Comparison of ENCODE assay signal across 8 cellular contexts in the genomic region with DNA sequence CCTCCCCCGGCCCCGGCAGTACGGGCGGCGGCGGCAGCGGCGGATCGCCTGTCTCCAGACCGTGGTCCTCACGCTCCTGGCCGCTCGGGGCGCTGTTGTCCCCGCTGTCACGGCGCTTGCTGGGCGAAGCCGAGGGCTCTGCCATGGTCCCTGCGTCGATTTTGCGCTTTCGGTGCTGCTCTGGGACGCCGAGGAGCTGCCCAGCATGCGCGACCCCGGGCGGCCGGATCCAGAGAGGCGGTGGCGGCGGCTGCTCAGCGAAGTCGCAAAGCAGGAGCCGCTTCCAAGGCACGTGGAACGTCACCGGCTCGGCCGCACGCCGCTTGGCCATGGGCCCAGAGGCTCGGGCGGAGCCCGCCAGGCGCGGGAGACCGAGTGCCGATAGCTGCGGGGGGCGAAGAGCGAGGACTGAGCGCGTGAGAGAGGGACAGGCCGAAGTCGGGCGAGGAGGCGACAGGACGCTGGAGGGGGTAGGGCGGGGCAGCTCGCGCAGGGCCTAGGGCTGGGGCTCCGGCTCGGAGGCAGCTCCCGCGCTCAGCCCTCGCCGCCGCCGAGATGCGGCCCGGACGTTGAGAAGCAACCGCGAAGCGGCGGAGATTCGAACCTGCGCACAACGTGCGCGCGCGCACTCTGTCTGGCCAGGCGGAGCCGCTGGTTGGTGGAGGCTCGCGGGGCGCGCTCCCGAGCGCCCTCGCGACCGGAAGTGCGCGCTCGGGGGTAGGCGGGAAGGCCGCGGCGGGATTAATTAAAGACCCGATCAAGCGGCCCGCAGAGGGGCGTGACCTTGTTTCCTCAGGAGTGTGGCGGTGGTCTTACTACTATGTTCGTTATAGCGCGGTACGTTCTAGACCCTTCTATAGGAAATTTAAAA. TPM values are rescaled to one million over a fixed set of nuclear protein-coding genes. Genes with fewer than 3 reads are reported as not detected.
DNase-seq lines count a peak whose midpoint lies in the region; ATAC-seq and TF ChIP-seq lines count a peak whose summit lies in the region.

A gene with protein sequence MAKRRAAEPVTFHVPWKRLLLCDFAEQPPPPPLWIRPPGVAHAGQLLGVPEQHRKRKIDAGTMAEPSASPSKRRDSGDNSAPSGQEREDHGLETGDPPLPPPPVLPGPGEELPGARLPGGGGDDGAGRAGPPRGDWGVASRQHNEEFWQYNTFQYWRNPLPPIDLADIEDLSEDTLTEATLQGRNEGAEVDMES (minus strand): TSS at position 632 of the 871 bp plus-strand sequence. CDS start 301 bp downstream, at position 331.

- TF ChIP-seq POLR2A in esophagus squamous epithelium (IDR thresholded peaks at IDR 0.05) = peak in 2 of 4 donors; percentile 30 to 55

- H3K27me3 ChIP-seq in Panc1 (ENCODE audit: control insufficient read depth, insufficient read depth, low read length) (no peaks in the 10 kb centered on the region), esophagus squamous epithelium (no peaks in the 10 kb centered on the region)

- intact Hi-C loops in Panc1 (cut with micrococcal nuclease; ENCODE audit: unreplicated experiment) = loop anchor here (10.0 kb wide), 2 partner anchors 132 to 178 kb away; a partner anchor contains a TSS
- intact Hi-C loops in esophagus squamous epithelium (cut with DNase I) = no loop called here

- H3K4me3 ChIP-seq in Panc1 (ENCODE audit: low read depth in 2 of 2, low read length in 2 of 2) (peak within 1 kb of the TSS; percentile 87), esophagus squamous epithelium (peak within 1 kb of the TSS; percentile 70 to 95 (median 82))

- H3K9me3 Mint-ChIP-seq in activated T-cell treated with anti-CD3 and anti-CD28 coated beads, Interleukin-2, amount 50 U/mL, for 4 hours = no peaks in the 10 kb centered on the region
- H3K9me3 Mint-ChIP-seq in naive B cell = no peaks in the 10 kb centered on the region
- H3K9me3 Mint-ChIP-seq in stimulated activated memory B cell treated with anti-CD40 and anti-IgM and Interleukin-4, amounts not matched to agents 10 μg/mL and 1 μg/mL and 100 μg/mL, for 72 hours = no peaks in the 10 kb centered on the region

- DNase-seq in Daoy (ENCODE audit: low read depth) = peak; percentile 95
- peak; percentile 43 for DNase-seq in Panc1 (ENCODE audit: low read depth, low spot score)
- peak; percentile 91 for DNase-seq in activated T-cell treated with anti-CD3 and anti-CD28 coated beads, Interleukin-2, amount 50 U/mL, for 4 hours
- peak; percentile 35 for DNase-seq in esophagus squamous epithelium (lab: John Stamatoyannopoulos, UW)
- DNase-seq in naive B cell = peak; percentile 90

- in situ Hi-C loops in Panc1 (cut with HindIII; ENCODE audit: low pct_unique_long_range_greater_than_20kb, low sequenced_read_pairs) = no loop called here

- peaks cover 3% of the 10 kb centered on the region for H3K36me3 Mint-ChIP-seq in activated T-cell treated with anti-CD3 and anti-CD28 coated beads, Interleukin-2, amount 50 U/mL, for 4 hours (ENCODE audit: insufficient read depth)
- H3K36me3 Mint-ChIP-seq in naive B cell = no peaks in the 10 kb centered on the region
- peaks cover 6% of the 10 kb centered on the region for H3K36me3 Mint-ChIP-seq in stimulated activated memory B cell treated with anti-CD40 and anti-IgM and Interleukin-4, amounts not matched to agents 10 μg/mL and 1 μg/mL and 100 μg/mL, for 72 hours

- H3K27me3 Mint-ChIP-seq in activated T-cell treated with anti-CD3 and anti-CD28 coated beads, Interleukin-2, amount 50 U/mL, for 4 hours (ENCODE audit: low read depth) = no peaks in the 10 kb centered on the region
- no peaks in the 10 kb centered on the region for H3K27me3 Mint-ChIP-seq in naive B cell
- no peaks in the 10 kb centered on the region for H3K27me3 Mint-ChIP-seq in stimulated activated memory B cell treated with anti-CD40 and anti-IgM and Interleukin-4, amounts not matched to agents 10 μg/mL and 1 μg/mL and 100 μg/mL, for 72 hours

- no TSS peak for BruUV-seq in Panc1 (replicated peaks; lab: Mats Ljungman, UMichigan)

- peaks cover 14% of the 10 kb centered on the region for H3K4me1 Mint-ChIP-seq in activated T-cell treated with anti-CD3 and anti-CD28 coated beads, Interleukin-2, amount 50 U/mL, for 4 hours (ENCODE audit: low read depth)
- peaks cover 14 to 30% (median 20%) of the 10 kb centered on the region in 3 donors for H3K4me1 Mint-ChIP-seq in naive B cell
- H3K4me1 Mint-ChIP-seq in stimulated activated memory B cell treated with anti-CD40 and anti-IgM and Interleukin-4, amounts not matched to agents 10 μg/mL and 1 μg/mL and 100 μg/mL, for 72 hours = peaks cover 18% of the 10 kb centered on the region

- POLR2A ChIA-PET in Panc1 (lab: Charles Lee) = no interaction called here

- 0 to 2% methylated on average over 32 to 44 of the region's 112 CpGs for WGBS in esophagus squamous epithelium, 2 donors

- H3K36me3 ChIP-seq in KOPT-K1 (ENCODE audit: insufficient read depth, low read length) = peaks cover 15% of the 10 kb centered on the region
- H3K36me3 ChIP-seq in Panc1 (ENCODE audit: control insufficient read depth, insufficient read depth, low read length) = no peaks in the 10 kb centered on the region; the same call in 1 of the 2 replicates
- H3K36me3 ChIP-seq in esophagus squamous epithelium = no peaks in the 10 kb centered on the region

- peak; percentile 92 for ATAC-seq in GM21825 (IDR thresholded peaks at IDR 0.05; ENCODE audit: unreplicated experiment)
- peak; percentile 94 for ATAC-seq in Panc1
- ATAC-seq in activated T-cell treated with anti-CD3 and anti-CD28 coated beads, Interleukin-2, amount 50 U/mL, for 4 hours = peak; percentile 95 to 98
- ATAC-seq in naive B cell (ENCODE audit: low read depth in 2 of 2) = peak; percentile 81 to 84
- ATAC-seq in stimulated activated memory B cell treated with anti-CD40 and anti-IgM and Interleukin-4, amounts not matched to agents 10 μg/mL and 1 μg/mL and 100 μg/mL, for 72 hours = peak; percentile 96

- CTCF ChIA-PET in Panc1 (lab: Charles Lee) = interaction anchor here (1.1 kb wide), 1 partner anchor 181 kb away, joined by 3 read pairs; no protein-coding TSS in a partner anchor

- TF ChIP-seq CTCF in Panc1 (IDR thresholded peaks at IDR 0.05) (peak; percentile 87), esophagus squamous epithelium (IDR thresholded peaks at IDR 0.05) (peak; percentile 63 to 91 (median 78))

- H3K4me3 Mint-ChIP-seq in activated T-cell treated with anti-CD3 and anti-CD28 coated beads, Interleukin-2, amount 50 U/mL, for 4 hours = peak within 1 kb of the TSS; percentile 97
- H3K4me3 Mint-ChIP-seq in naive B cell = peak within 1 kb of the TSS; percentile 90 to 99 (median 96)
- H3K4me3 Mint-ChIP-seq in stimulated activated memory B cell treated with anti-CD40 and anti-IgM and Interleukin-4, amounts not matched to agents 10 μg/mL and 1 μg/mL and 100 μg/mL, for 72 hours = peak within 1 kb of the TSS; percentile 100

- no peaks in the 10 kb centered on the region for H3K9me3 ChIP-seq in KOPT-K1 (ENCODE audit: insufficient read depth, low read length, poor library complexity, severe bottlenecking)
- no peaks in the 10 kb centered on the region for H3K9me3 ChIP-seq in Panc1 (ENCODE audit: control insufficient read depth, insufficient read depth, low read depth, low read length)
- no peaks in the 10 kb centered on the region for H3K9me3 ChIP-seq in esophagus squamous epithelium

- no peaks in the 10 kb centered on the region; the same call in 1 of the 2 replicates for H3K4me1 ChIP-seq in Panc1 (ENCODE audit: control insufficient read depth, insufficient read depth, low read length)
- H3K4me1 ChIP-seq in esophagus squamous epithelium = peaks cover 0 to 41% (median 4%) of the 10 kb centered on the region in 3 donors

- H3K27ac Mint-ChIP-seq in naive B cell = peak within 1 kb of the TSS; percentile 90 to 99 (median 98)
- peak within 1 kb of the TSS; percentile 95 for H3K27ac Mint-ChIP-seq in stimulated activated memory B cell treated with anti-CD40 and anti-IgM and Interleukin-4, amounts not matched to agents 10 μg/mL and 1 μg/mL and 100 μg/mL, for 72 hours

- H3K27ac ChIP-seq in KOPT-K1 (ENCODE audit: low read depth, low read length, poor library complexity, severe bottlenecking) (peak within 1 kb of the TSS; percentile 98), Panc1 (ENCODE audit: low read length) (peak within 1 kb of the TSS; percentile 87), esophagus squamous epithelium (peak within 1 kb of the TSS; percentile 93 to 98 (median 96))

RNA-seq across cellular contexts. Expression of the gene that starts here (rescaled TPM):
- total RNA-seq in Daoy (2014; rRNA removed; shearing (Covaris generic)) = 19.5 and 20.1 TPM in 2 replicates
- total RNA-seq in Panc1 (2021; ENCODE audit: unreplicated experiment) (9.2 TPM), esophagus squamous epithelium (1 to 10 TPM; 2.5 to 5.3 (median 4.1) TPM)
- 6.5 TPM for polyA plus RNA-seq in Panc1 (2012; ENCODE audit: insufficient read length)
- total RNA-seq in activated T-cell treated with anti-CD3 and anti-CD28 coated beads, Interleukin-2, amount 50 U/mL, for 4 hours = 10 to 100 TPM; 11.8 to 13.7 (median 13.5) TPM
- polyA plus RNA-seq in naive B cell (ENCODE audit: low read depth in 6 of 6) = 1 to 10 TPM; 1.3 to 4.7 (median 3.8) TPM

Comparison
In these comparisons a context has a peak if more than half of its experiments do, and no peak if none do; other contexts are left out.
1. Peak in every context shown above with its lines: DNase-seq, ATAC-seq, H3K4me3 ChIP-seq and H3K27ac ChIP-seq.
2. DNase-seq: peak in every context shown above with its lines; median percentile 95 in Daoy; 91 in activated T-cell treated with anti-CD3 and anti-CD28 coated beads, Interleukin-2, amount 50 U/mL, for 4 hours; 90 in naive B cell; 43 in Panc1; 35 in esophagus squamous epithelium.